34 cellular contexts compared by ENCODE assay signal in the genomic region with DNA sequence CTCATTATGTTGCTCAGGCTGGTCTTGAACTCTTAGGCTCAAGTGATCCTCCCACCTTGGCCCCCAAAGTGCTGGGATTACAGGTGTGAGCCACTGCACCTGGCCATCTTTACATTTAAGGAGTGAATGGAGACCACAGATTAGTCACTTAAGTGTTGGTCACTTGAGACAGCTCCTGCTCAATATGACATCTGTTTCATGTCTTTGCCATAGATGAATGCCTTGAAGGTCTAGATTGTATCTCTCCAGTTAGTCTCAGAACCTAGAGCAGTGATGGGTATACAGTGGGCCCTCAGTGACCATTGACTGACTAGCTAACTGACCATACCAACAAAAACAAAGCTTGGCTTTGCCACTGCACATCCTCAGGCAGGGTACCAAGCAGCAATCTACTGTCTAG.
"Had no signal": no experiment of that assay in that cellular context is flagged by ENCODE, and none has a peak within 500 bp of the region (broad histone marks: within the 10 kb centered on the region; RNA-seq: fewer than 3 reads in every experiment).

No MANE protein-coding gene starts in this region.

- H3K4me3 ChIP-seq: ascending aorta, breast epithelium had no signal

- H3K4me1 Mint-ChIP-seq: activated CD4-positive, alpha-beta T cell treated with anti-CD3 and anti-CD28 coated beads, Interleukin-2, amount 10 ng/mL, durations not matched to agents 24 days and 14 days had no signal

- ATAC-seq: activated CD4-positive, CD25-positive, alpha-beta regulatory T cell treated with anti-CD3 and anti-CD28 coated beads, Interleukin-2, amount 50 U/mL, for 24 hours; activated CD8-positive, alpha-beta T cell treated with anti-CD3 and anti-CD28 coated beads for 36 hours; activated T-cell treated with anti-CD3 and anti-CD28 coated beads, Interleukin-2, amount 50 U/mL, for 4 hours; WTC11 had no signal

- H3K27ac ChIP-seq: ascending aorta, brain microvascular endothelial cell, breast epithelium, WERI-Rb-1 had no signal

- H3K9me3 Mint-ChIP-seq: activated CD4-positive, alpha-beta memory T cell treated with anti-CD3 and anti-CD28 coated beads for 36 hours; activated CD4-positive, alpha-beta T cell treated with anti-CD3 and anti-CD28 coated beads, Interleukin-2, amount 10 ng/mL, durations not matched to agents 24 days and 14 days; activated CD8-positive, alpha-beta T cell treated with anti-CD3 and anti-CD28 coated beads for 36 hours; activated naive CD4-positive, alpha-beta T cell treated with anti-CD3 and anti-CD28 coated beads, Interleukin-2, amount 10 ng/mL, durations not matched to agents 7 days and 5 days; activated naive CD4-positive, alpha-beta T cell treated with anti-CD3 and anti-CD28 coated beads, Interleukin-2, amount 50 U/mL, for 24 hours; activated T-cell treated with anti-CD3 and anti-CD28 coated beads, Interleukin-2, amount 50 U/mL, for 4 hours; activated T-cell treated with anti-CD3 and anti-CD28 coated beads, Interleukin-2, amount 50 U/mL, for 72 hours; activated T-helper 1 cell treated with anti-CD3 and anti-CD28 coated beads, Interleukin-12 subunit alpha, Interleukin-12 subunit beta, Interleukin-2, Interleukin-4 antibody, amounts not matched to agents 30 ng/mL and 10 ng/mL and 1 ng/mL, durations not matched to agents 14 hours and 24 hours and 36 hours; activated T-helper 2 cell treated with anti-CD3 and anti-CD28 coated beads, Interferon-gamma antibody, Interleukin-2, Interleukin-4, amounts not matched to agents 10 μg/mL and 5 μg/mL and 100 μg/mL, durations not matched to agents 14 hours and 24 hours and 36 hours; T-helper 1 cell treated with Interleukin-12 subunit alpha and Interleukin-12 subunit beta and Interleukin-4 antibody, amounts not matched to agents 30 μg/mL and 1 μg/mL, for 36 hours; T-helper 2 cell treated with Interferon-gamma antibody and Interleukin-4, amounts not matched to agents 5 μg/mL and 100 μg/mL, for 36 hours; WTC11 had no signal

- H3K4me1 ChIP-seq: ascending aorta, breast epithelium had no signal

- H3K27me3 ChIP-seq: ascending aorta, brain microvascular endothelial cell, breast epithelium had no signal

- DNase-seq: activated CD4-positive, alpha-beta memory T cell treated with anti-CD3 and anti-CD28 coated beads for 36 hours; activated CD4-positive, alpha-beta T cell treated with anti-CD3 and anti-CD28 coated beads for 4 hours; activated CD4-positive, alpha-beta T cell treated with anti-CD3 and anti-CD28 coated beads, Interleukin-2, amount 10 ng/mL, durations not matched to agents 24 days and 14 days; activated CD4-positive, alpha-beta T cell treated with anti-CD3 and anti-CD28 coated beads, Interleukin-2, amount 50 U/mL, for 1 hour; activated CD4-positive, alpha-beta T cell treated with anti-CD3 and anti-CD28 coated beads, Interleukin-2, amount 50 U/mL, for 4 hours; activated CD4-positive, CD25-positive, alpha-beta regulatory T cell; activated CD8-positive, alpha-beta memory T cell treated with anti-CD3 and anti-CD28 coated beads, Interleukin-2, amount 50 U/mL, for 4 hours; activated CD8-positive, alpha-beta T cell treated with anti-CD3 and anti-CD28 coated beads for 36 hours; activated effector memory CD4-positive, alpha-beta T cell treated with Interleukin-2 at 50 U/mL for 16 hours; activated gamma-delta T cell; activated naive CD4-positive, alpha-beta T cell treated with anti-CD3 and anti-CD28 coated beads, Interleukin-2, amount 10 ng/mL, durations not matched to agents 7 days and 5 days; activated naive CD4-positive, alpha-beta T cell treated with Interleukin-2 at 50 U/mL for 16 hours; activated T-cell treated with anti-CD3 and anti-CD28 coated beads for 4 hours; activated T-cell treated with anti-CD3 and anti-CD28 coated beads, Interleukin-2, amount 50 U/mL, for 1 hour; activated T-cell treated with anti-CD3 and anti-CD28 coated beads, Interleukin-2, amount 50 U/mL, for 4 hours; activated T-cell treated with anti-CD3 and anti-CD28 coated beads, Interleukin-2, amount 50 U/mL, for 72 hours; amygdala; anterior cingulate cortex; brain microvascular endothelial cell; central memory CD4-positive, alpha-beta T cell; T-helper 1 cell; T-helper 2 cell; T-helper 9 cell; WERI-Rb-1 had no signal

- H3K4me3 Mint-ChIP-seq: activated CD4-positive, alpha-beta memory T cell treated with anti-CD3 and anti-CD28 coated beads for 36 hours; activated CD4-positive, alpha-beta T cell treated with anti-CD3 and anti-CD28 coated beads, Interleukin-2, amount 10 ng/mL, durations not matched to agents 24 days and 14 days; activated CD8-positive, alpha-beta T cell treated with anti-CD3 and anti-CD28 coated beads for 36 hours; activated naive CD4-positive, alpha-beta T cell treated with anti-CD3 and anti-CD28 coated beads, Interleukin-2, amount 10 ng/mL, durations not matched to agents 7 days and 5 days; activated naive CD4-positive, alpha-beta T cell treated with anti-CD3 and anti-CD28 coated beads, Interleukin-2, amount 50 U/mL, for 24 hours; activated naive CD8-positive, alpha-beta T cell; activated T-cell treated with anti-CD3 and anti-CD28 coated beads, Interleukin-2, amount 50 U/mL, for 4 hours; activated T-cell treated with anti-CD3 and anti-CD28 coated beads, Interleukin-2, amount 50 U/mL, for 72 hours; activated T-helper 1 cell treated with anti-CD3 and anti-CD28 coated beads, Interleukin-12 subunit alpha, Interleukin-12 subunit beta, Interleukin-2, Interleukin-4 antibody, amounts not matched to agents 30 ng/mL and 10 ng/mL and 1 ng/mL, durations not matched to agents 14 hours and 24 hours and 36 hours; T-helper 1 cell treated with Interleukin-12 subunit alpha and Interleukin-12 subunit beta and Interleukin-4 antibody, amounts not matched to agents 30 μg/mL and 1 μg/mL, for 36 hours; T-helper 2 cell treated with Interferon-gamma antibody and Interleukin-4, amounts not matched to agents 5 μg/mL and 100 μg/mL, for 36 hours; WTC11 had no signal

- H3K9me3 ChIP-seq: ascending aorta, breast epithelium had no signal

- H3K36me3 ChIP-seq: ascending aorta, brain microvascular endothelial cell, breast epithelium, WERI-Rb-1 had no signal

- H3K27me3 Mint-ChIP-seq: activated CD4-positive, alpha-beta memory T cell treated with anti-CD3 and anti-CD28 coated beads for 36 hours; activated CD8-positive, alpha-beta T cell treated with anti-CD3 and anti-CD28 coated beads for 36 hours; activated naive CD4-positive, alpha-beta T cell treated with anti-CD3 and anti-CD28 coated beads, Interleukin-2, amount 50 U/mL, for 24 hours; activated naive CD8-positive, alpha-beta T cell had no signal

- H3K27ac Mint-ChIP-seq: activated CD4-positive, alpha-beta memory T cell treated with anti-CD3 and anti-CD28 coated beads for 36 hours; activated CD4-positive, alpha-beta T cell treated with anti-CD3 and anti-CD28 coated beads, Interleukin-2, amount 10 ng/mL, durations not matched to agents 24 days and 14 days; activated CD8-positive, alpha-beta T cell treated with anti-CD3 and anti-CD28 coated beads for 36 hours; activated naive CD4-positive, alpha-beta T cell treated with anti-CD3 and anti-CD28 coated beads, Interleukin-2, amount 10 ng/mL, durations not matched to agents 7 days and 5 days; activated naive CD4-positive, alpha-beta T cell treated with anti-CD3 and anti-CD28 coated beads, Interleukin-2, amount 50 U/mL, for 24 hours; activated naive CD8-positive, alpha-beta T cell; activated T-cell treated with anti-CD3 and anti-CD28 coated beads, Interleukin-2, amount 50 U/mL, for 72 hours; activated T-helper 1 cell treated with anti-CD3 and anti-CD28 coated beads, Interleukin-12 subunit alpha, Interleukin-12 subunit beta, Interleukin-2, Interleukin-4 antibody, amounts not matched to agents 30 ng/mL and 10 ng/mL and 1 ng/mL, durations not matched to agents 14 hours and 24 hours and 36 hours; activated T-helper 2 cell treated with anti-CD3 and anti-CD28 coated beads, Interferon-gamma antibody, Interleukin-2, Interleukin-4, amounts not matched to agents 10 μg/mL and 5 μg/mL and 100 μg/mL, durations not matched to agents 14 hours and 24 hours and 36 hours; T-helper 1 cell treated with Interleukin-12 subunit alpha and Interleukin-12 subunit beta and Interleukin-4 antibody, amounts not matched to agents 30 μg/mL and 1 μg/mL, for 36 hours; T-helper 2 cell treated with Interferon-gamma antibody and Interleukin-4, amounts not matched to agents 5 μg/mL and 100 μg/mL, for 36 hours; WTC11 had no signal

- H3K36me3 Mint-ChIP-seq: activated CD4-positive, alpha-beta memory T cell treated with anti-CD3 and anti-CD28 coated beads for 36 hours; activated naive CD4-positive, alpha-beta T cell treated with anti-CD3 and anti-CD28 coated beads, Interleukin-2, amount 10 ng/mL, durations not matched to agents 7 days and 5 days; WTC11 had no signal
